ENCODE assay signal across 8 cellular contexts in genomic region chr3:145282505-145282904, GRCh38.
"Had no signal": no experiment of that assay in that cellular context is flagged by ENCODE, and none has a peak within 500 bp of the region (broad histone marks: within the 10 kb centered on the region; RNA-seq: fewer than 3 reads in every experiment).

No MANE protein-coding gene starts in this region.

- FAIRE-seq: G401.6, GM12878, GM12891, GM12892, GM18507, GM19239 had no signal

- H3K4me3 ChIP-seq: GM12878 had no signal

- ATAC-seq: GM12878 had no signal

- DNase-seq: GDM1, GF-D8 had no signal
